ENCODE assay signal across 9 cellular contexts in the genomic region with DNA sequence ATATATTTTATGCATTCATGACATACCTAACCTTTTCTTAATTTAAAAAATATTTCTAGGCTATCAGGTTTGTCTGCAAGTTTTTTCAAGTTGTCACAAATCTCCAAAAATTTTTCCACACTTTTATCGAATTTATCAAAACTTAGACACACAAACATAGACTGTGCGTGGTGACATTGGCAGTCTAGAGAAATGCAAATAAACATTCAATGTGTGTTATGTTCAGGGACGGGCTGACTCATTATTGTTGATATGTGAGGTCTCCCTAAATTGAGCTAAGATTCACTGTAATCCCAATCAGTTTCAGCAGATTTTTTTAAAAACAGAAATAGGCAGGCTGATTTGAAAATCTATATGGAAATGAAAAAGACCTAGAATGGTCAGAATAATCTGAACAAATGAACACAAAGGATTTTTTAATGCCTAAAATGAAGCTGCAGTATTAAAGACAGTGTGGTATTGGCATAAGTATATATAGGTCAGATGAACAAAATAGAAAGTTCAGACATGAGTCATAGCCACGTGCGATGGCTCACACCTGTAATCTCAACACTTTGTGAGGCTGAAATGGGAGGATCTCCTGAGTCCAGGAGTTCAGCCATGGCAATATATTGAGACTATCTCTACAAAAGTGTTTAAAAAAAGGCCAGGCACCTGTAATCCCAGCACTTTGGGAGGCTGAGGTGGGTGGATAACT. TPM values are rescaled to one million over a fixed set of nuclear protein-coding genes. Genes with fewer than 3 reads are reported as not detected.
DNase-seq lines count a peak whose midpoint lies in the region; ATAC-seq and TF ChIP-seq lines count a peak whose summit lies in the region.
"Had no signal": no experiment of that assay in that cellular context is flagged by ENCODE, and none has a peak within 500 bp of the region (broad histone marks: within the 10 kb centered on the region; RNA-seq: fewer than 3 reads in every experiment).

No MANE protein-coding gene starts in this region.

- H3K36me3 ChIP-seq in colonic mucosa = no peaks in the 10 kb centered on the region
- H3K36me3 ChIP-seq in upper lobe of left lung = no peaks in the 10 kb centered on the region

- ATAC-seq in GM19455 (IDR thresholded peaks at IDR 0.05; ENCODE audit: unreplicated experiment) (peak; percentile 95), HG03159 (IDR thresholded peaks at IDR 0.05; ENCODE audit: unreplicated experiment) (peak; percentile 80), upper lobe of left lung (ENCODE audit: low FRiP score in 2 of 2) (no peak)

- TF ChIP-seq POLR2A in upper lobe of left lung (IDR thresholded peaks at IDR 0.05) = no peak

- no peak for TF ChIP-seq CTCF in colonic mucosa (IDR thresholded peaks at IDR 0.05)
- no peak for TF ChIP-seq CTCF in upper lobe of left lung (IDR thresholded peaks at IDR 0.05)

- no peak for TF ChIP-seq EP300 in upper lobe of left lung (IDR thresholded peaks at IDR 0.05)

- peak; percentile 41 for DNase-seq in ELR (ENCODE audit: low read depth)
- DNase-seq in colonic mucosa = peak; percentile 22
- no peak for DNase-seq in SW 1271 (lab: John Stamatoyannopoulos, UW)
- no peak for DNase-seq in NCI-H82 treated with DMSO at 0.1 percent for 48 hours (lab: John Stamatoyannopoulos, UW; ENCODE audit: unreplicated experiment)
- DNase-seq in NCI-H526 (lab: John Stamatoyannopoulos, UW) = no peak
- no peak for DNase-seq in upper lobe of left lung
- DNase-seq: T-cell had no signal

- H3K9me3 ChIP-seq in colonic mucosa (no peaks in the 10 kb centered on the region), upper lobe of left lung (no peaks in the 10 kb centered on the region)

- H3K27me3 ChIP-seq in colonic mucosa = no peaks in the 10 kb centered on the region
- H3K27me3 ChIP-seq in upper lobe of left lung = no peaks in the 10 kb centered on the region

- H3K9ac ChIP-seq in colonic mucosa (ENCODE audit: low read depth in 2 of 2, low read length in 2 of 2) = no peak overlapping the region

- WGBS in upper lobe of left lung, 2 donors = 84 to 87% methylated on average over 5 of the region's 5 CpGs

- H3K27ac ChIP-seq in colonic mucosa = no peak overlapping the region
- no peak overlapping the region for H3K27ac ChIP-seq in upper lobe of left lung

- H3K4me1 ChIP-seq in colonic mucosa (no peaks in the 10 kb centered on the region), upper lobe of left lung (peaks cover 0 to under 1% (median 0%) of the 10 kb centered on the region in 4 donors)

- intact Hi-C loops in colonic mucosa (cut with DNase I) = no loop called here

- H3K4me3 ChIP-seq in colonic mucosa (no peak overlapping the region), upper lobe of left lung (no peak overlapping the region)

RNA-seq across cellular contexts. Expression of a gene that starts 19.2 kb away (rescaled TPM):
- total RNA-seq in colonic mucosa = 10 to 100 TPM in 1 of 2 donors, 1 to 10 TPM in 1; 7.6 to 11.1 TPM
- total RNA-seq in upper lobe of left lung = 10 to 100 TPM; 10.5 to 23.0 (median 17.9) TPM

RNA-seq across cellular contexts. Expression of a gene that starts 53.8 kb away (rescaled TPM):
- total RNA-seq in colonic mucosa (100 to 1,000 TPM in 1 of 2 donors, 10 to 100 TPM in 1; 65.1 to 127 TPM), upper lobe of left lung (10 to 100 TPM; 19.9 to 76.0 (median 43.8) TPM)

Comparison
In these comparisons a context has a peak if more than half of its experiments do, and no peak if none do; other contexts are left out.
1. DNase-seq: peak in ELR (single experiment) and colonic mucosa (single experiment); none in SW 1271 (0 of 2), NCI-H82 treated with DMSO at 0.1 percent for 48 hours (single experiment), NCI-H526 (0 of 2) and upper lobe of left lung (0 of 2).
2. ATAC-seq: peak in GM19455 (single experiment) and HG03159 (single experiment); none in upper lobe of left lung (0 of 2).